Comparison of ENCODE assay signal across 8 cellular contexts in genomic region chr4:42655921-42656735, GRCh38. TPM values are rescaled to one million over a fixed set of nuclear protein-coding genes. Genes with fewer than 3 reads are reported as not detected.
A peak's percentile ranks its signal among the peaks of the same experiment; 100 is the strongest.
DNase-seq lines count a peak whose midpoint lies in the region; ATAC-seq and TF ChIP-seq lines count a peak whose summit lies in the region.

No MANE protein-coding gene starts in this region.

- peaks cover 23% of the 10 kb centered on the region for H3K36me3 Mint-ChIP-seq in brain

- H3K4me3 ChIP-seq in BLaER1 treated with 17β-estradiol and CSF1 and Interleukin-3, amounts not matched to agents 10 nM and 100 nM: peak overlapping the region; percentile 88 to 100 (median 98)

- H3K4me1 Mint-ChIP-seq in brain: peaks cover 59% of the 10 kb centered on the region

- ATAC-seq in GM19395 (IDR thresholded peaks at IDR 0.05; ENCODE audit: unreplicated experiment) (peak; percentile 30), HG03520 (IDR thresholded peaks at IDR 0.05; ENCODE audit: unreplicated experiment) (peak; percentile 13)

- peak overlapping the region; percentile 88 to 95 (median 92) for H3K27ac Mint-ChIP-seq in brain

- peaks cover 30 to 42% (median 35%) of the 10 kb centered on the region in 10 experiments for H3K4me1 ChIP-seq in BLaER1 treated with 17β-estradiol and CSF1 and Interleukin-3, amounts not matched to agents 10 nM and 100 nM

- peak overlapping the region; percentile 88 to 97 (median 94) for H3K9ac ChIP-seq in BLaER1 treated with 17β-estradiol and CSF1 and Interleukin-3, amounts not matched to agents 10 nM and 100 nM

- peaks cover 5 to 20% (median 12%) of the 10 kb centered on the region in 5 experiments for H3K9me3 Mint-ChIP-seq in brain

- peaks cover 0 to 16% (median 7%) of the 10 kb centered on the region in 11 experiments; a peak in 11 of 22 replicates for H3K36me3 ChIP-seq in BLaER1 treated with 17β-estradiol and CSF1 and Interleukin-3, amounts not matched to agents 10 nM and 100 nM

- peaks cover 6% of the 10 kb centered on the region for H3K27me3 Mint-ChIP-seq in brain

- CTCF ChIA-PET in RWPE1 (lab: Yijun Ruan, JAX): no interaction called here

- POLR2A ChIA-PET in RWPE1 (lab: Yijun Ruan, JAX; ENCODE audit: low non-redundant PET): no interaction called here

- H3K4me3 Mint-ChIP-seq in brain: peak overlapping the region; percentile 91 to 97 (median 94)

- H3K27ac ChIP-seq in BLaER1 treated with 17β-estradiol and CSF1 and Interleukin-3, amounts not matched to agents 10 nM and 100 nM: peak overlapping the region in 10 of 11 experiments; percentile 91 to 99 (median 96); a peak in 20 of 22 replicates
- no peak overlapping the region for H3K27ac ChIP-seq in RWPE1

- H3K4me2 ChIP-seq in BLaER1 treated with 17β-estradiol and CSF1 and Interleukin-3, amounts not matched to agents 10 nM and 100 nM: peak overlapping the region; percentile 78 to 95 (median 89)

- TF ChIP-seq CTCF in brain (conservative IDR thresholded peaks at IDR 0.05) (no peak), RWPE1 (conservative IDR thresholded peaks at IDR 0.05; ENCODE audit: low read depth) (no peak)

- peaks cover 0 to 3% (median 0%) of the 10 kb centered on the region in 11 experiments; a peak in 1 of 22 replicates for H4K20me1 ChIP-seq in BLaER1 treated with 17β-estradiol and CSF1 and Interleukin-3, amounts not matched to agents 10 nM and 100 nM

- peaks cover 11 to 24% (median 19%) of the 10 kb centered on the region in 11 experiments for H3K9me3 ChIP-seq in BLaER1 treated with 17β-estradiol and CSF1 and Interleukin-3, amounts not matched to agents 10 nM and 100 nM (replicated peaks in 1 of 11)

- DNase-seq in T-helper 1 cell: peak; percentile 12 to 55 (median 17)
- DNase-seq in inferior parietal cortex (ENCODE audit: extremely low spot score): peak; percentile 61
- peak; percentile 20 to 26 for DNase-seq in stimulated activated CD4-positive, alpha-beta T cell treated with anti-CD3 and anti-CD28 coated beads, Interleukin-12 subunit alpha, Interleukin-12 subunit beta, amount 100 ng/mL, for 24 hours (ENCODE audit: low read depth in 2 of 2)
- no peak for DNase-seq in RWPE1 (ENCODE audit: low spot score)

- no peaks in the 10 kb centered on the region for H3K27me3 ChIP-seq in BLaER1 treated with 17β-estradiol and CSF1 and Interleukin-3, amounts not matched to agents 10 nM and 100 nM

RNA-seq across cellular contexts. Expression of gene ATP8A1, which starts 0.8 kb away (rescaled TPM):
- 13.6 TPM for polyA plus RNA-seq in brain (ENCODE audit: insufficient read depth, low read depth, low replicate concordance)
